In the genomic region with DNA sequence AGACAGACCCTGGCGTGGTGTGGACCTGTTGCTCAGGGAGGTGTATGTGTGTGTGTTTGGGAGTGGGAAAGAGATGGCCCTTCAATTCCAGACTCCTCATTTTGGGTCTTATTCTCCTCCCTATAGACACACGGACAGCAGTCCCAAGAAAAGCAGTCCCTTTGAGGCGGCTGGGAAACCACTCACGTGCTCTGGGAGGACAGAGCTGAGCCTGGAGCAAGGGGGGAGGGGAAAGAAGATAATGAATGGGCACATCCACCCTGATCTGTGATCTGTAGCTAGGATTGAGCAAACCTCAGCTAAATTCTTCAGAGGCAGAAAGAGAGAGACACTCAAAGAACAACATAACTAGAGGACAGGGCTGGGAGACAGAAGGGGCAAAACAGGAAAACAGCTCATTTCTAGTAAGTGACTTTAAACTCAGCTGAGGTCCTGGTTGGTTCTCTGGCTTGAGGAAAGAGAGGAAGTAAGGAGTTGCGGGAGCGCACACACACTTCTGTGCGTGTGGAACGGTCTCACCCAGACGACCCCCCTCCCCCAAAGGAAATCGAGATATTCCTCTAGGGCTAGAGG, we compare ENCODE assay signal across 7 cellular contexts. TPM values are rescaled to one million over a fixed set of nuclear protein-coding genes. Genes with fewer than 3 reads are reported as not detected.
A peak's percentile ranks its signal among the peaks of the same experiment; 100 is the strongest.
DNase-seq lines count a peak whose midpoint lies in the region; ATAC-seq, FAIRE-seq and TF ChIP-seq lines count a peak whose summit lies in the region.

No MANE protein-coding gene starts in this region.

- FAIRE-seq in RCC 7860 (lab: Jason Lieb, UNC): no peak

- ATAC-seq in GM18502 (IDR thresholded peaks at IDR 0.05; ENCODE audit: poor library complexity, unreplicated experiment): no peak

- no peaks in the 10 kb centered on the region for H3K27me3 ChIP-seq in H7 (ENCODE audit: control insufficient read depth, insufficient read depth, low read length)

- H3K27ac Mint-ChIP-seq in endothelial cell (ENCODE audit: unreplicated experiment) (peak overlapping the region; percentile 99), neural crest cell (ENCODE audit: unreplicated experiment) (peak overlapping the region; percentile 66)

- H3K9me3 Mint-ChIP-seq in endothelial cell (ENCODE audit: unreplicated experiment) (no peaks in the 10 kb centered on the region), neural crest cell (no peaks in the 10 kb centered on the region)

- TF ChIP-seq CTCF in endothelial cell (IDR thresholded peaks at IDR 0.05; ENCODE audit: unreplicated experiment): no peak
- TF ChIP-seq CTCF in neural crest cell (conservative IDR thresholded peaks at IDR 0.05): no peak

- DNase-seq in H7 (peak; percentile 40), RCC 7860 (ENCODE audit: low spot score) (peak; percentile 5), endothelial cell (ENCODE audit: low spot score) (no peak), neural crest cell (ENCODE audit: low read depth, low spot score) (no peak), cortex of kidney (lab: John Stamatoyannopoulos, UW) (no peak)
- DNase-seq in activated CD4-positive, CD25-positive, alpha-beta regulatory T cell treated with anti-CD3 and anti-CD28 coated beads, Interleukin-2, amount 50 U/mL, for 72 hours: no peak

- peak overlapping the region; percentile 85 for H3K4me3 ChIP-seq in H7 (ENCODE audit: insufficient read depth, low read depth, low read length)

- peak overlapping the region; percentile 100 for H3K4me3 Mint-ChIP-seq in endothelial cell (ENCODE audit: unreplicated experiment)
- H3K4me3 Mint-ChIP-seq in neural crest cell: peak overlapping the region; percentile 91

- H3K27me3 Mint-ChIP-seq in endothelial cell (ENCODE audit: unreplicated experiment): peaks cover 19% of the 10 kb centered on the region
- H3K27me3 Mint-ChIP-seq in neural crest cell (ENCODE audit: low read depth): no peaks in the 10 kb centered on the region

- H3K36me3 ChIP-seq in H7 (replicated peaks; ENCODE audit: control insufficient read depth, insufficient read depth, low read length): no peaks in the 10 kb centered on the region

- H3K36me3 Mint-ChIP-seq in endothelial cell (ENCODE audit: low read depth, unreplicated experiment) (peaks cover 12% of the 10 kb centered on the region), neural crest cell (ENCODE audit: low read depth) (no peaks in the 10 kb centered on the region)

- H3K4me1 Mint-ChIP-seq in endothelial cell (ENCODE audit: unreplicated experiment): peaks cover 29% of the 10 kb centered on the region
- H3K4me1 Mint-ChIP-seq in neural crest cell: peaks cover 39% of the 10 kb centered on the region

RNA-seq across cellular contexts. Expression of a gene that starts 0.8 kb away (rescaled TPM):
- 82.9 and 91.4 TPM in 2 replicates for total RNA-seq in H7 (2014; rRNA removed; shearing (Covaris generic))
- 144 TPM for total RNA-seq in endothelial cell (ENCODE audit: unreplicated experiment)
- total RNA-seq in neural crest cell: 97.6 and 99.0 TPM in 2 replicates

RNA-seq across cellular contexts. Expression of a gene that starts 26.9 kb away (rescaled TPM):
- total RNA-seq in H7 (2014; rRNA removed; shearing (Covaris generic)): 0.10 TPM in 1 of 2 replicates, not detected in the other
- 0.08 TPM for total RNA-seq in endothelial cell (ENCODE audit: unreplicated experiment)
- 0.05 and 0.14 TPM in 2 replicates for total RNA-seq in neural crest cell

RNA-seq across cellular contexts. Expression of a gene that starts 31.2 kb away (rescaled TPM):
- total RNA-seq in H7 (2014; rRNA removed; shearing (Covaris generic)): 0.26 TPM in 1 of 2 replicates, not detected in the other
- total RNA-seq in endothelial cell (ENCODE audit: unreplicated experiment) (not detected), neural crest cell (0.47 TPM in 1 of 2 replicates, not detected in the other)

RNA-seq across cellular contexts. Expression of a gene that starts 31.4 kb away (rescaled TPM):
- total RNA-seq in H7 (2014; rRNA removed; shearing (Covaris generic)): 0.10 and 0.22 TPM in 2 replicates
- total RNA-seq in endothelial cell (ENCODE audit: unreplicated experiment) (not detected), neural crest cell (0.16 and 0.40 TPM in 2 replicates)

RNA-seq across cellular contexts. Expression of a gene that starts 32.8 kb away (rescaled TPM):
- total RNA-seq in H7 (2014; rRNA removed; shearing (Covaris generic)): 24.8 and 26.0 TPM in 2 replicates
- 22.8 TPM for total RNA-seq in endothelial cell (ENCODE audit: unreplicated experiment)
- 41.9 and 43.6 TPM in 2 replicates for total RNA-seq in neural crest cell

Comparison
In these comparisons a context has a peak if more than half of its experiments do, and no peak if none do; other contexts are left out.
1. DNase-seq: peak in H7 (single experiment) and RCC 7860 (single experiment); none in endothelial cell (single experiment), neural crest cell (single experiment), activated CD4-positive, CD25-positive, alpha-beta regulatory T cell treated with anti-CD3 and anti-CD28 coated beads, Interleukin-2, amount 50 U/mL, for 72 hours (single experiment) and cortex of kidney (single experiment).